ENCODE assay signal across 1 cellular context in the genomic region with DNA sequence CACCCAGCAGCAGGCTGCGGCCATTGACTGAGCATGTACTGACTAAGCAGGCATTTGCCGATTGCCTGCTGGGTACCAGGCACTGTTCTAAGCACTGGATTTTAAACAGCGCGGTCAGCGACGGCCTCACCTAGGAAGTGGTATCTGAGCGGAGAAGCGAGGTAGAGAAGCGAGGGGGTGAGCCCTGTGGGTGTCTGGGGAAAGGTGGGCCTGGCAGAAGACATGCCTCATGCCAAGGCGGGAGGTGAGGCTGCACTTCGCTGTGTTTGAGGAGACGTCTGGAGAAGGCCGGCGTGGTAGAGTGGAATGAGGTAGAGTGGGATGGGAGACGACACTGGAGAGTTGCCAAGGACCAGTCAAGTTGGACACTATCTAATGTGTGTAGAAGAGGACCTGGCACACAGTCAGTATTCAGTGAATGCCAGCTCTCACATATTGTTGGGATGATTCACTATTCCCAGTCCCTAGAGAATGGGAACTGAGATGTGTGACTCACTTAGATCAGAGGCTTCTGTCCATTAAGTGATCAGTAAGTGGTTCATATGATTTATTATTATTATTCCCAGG.
TF ChIP-seq lines count a peak whose summit lies in the region.

No MANE protein-coding gene starts in this region.

TF ChIP-seq in WTC11, 78 proteins besides CTCF, POLR2A, EP300 and RAD21 (continued from another document):
- no peak for TF ChIP-seq ATF3 (CRISPR knock-in tag; conservative IDR thresholded peaks at IDR 0.05)
TF ChIP-seq in WTC11: peak in this region for 0.
